In genomic region chr4:164753873-164754488, GRCh38 we compare ENCODE assay signal across 21 cellular contexts.
DNase-seq lines count a peak whose midpoint lies in the region; FAIRE-seq lines count a peak whose summit lies in the region.
"Had no signal": no experiment of that assay in that cellular context is flagged by ENCODE, and none has a peak within 500 bp of the region (broad histone marks: within the 10 kb centered on the region; RNA-seq: fewer than 3 reads in every experiment).

SMIM31 (plus strand) TSS chr4:164754131; CDS start chr4:164770444, 16,313 bp downstream.

- H3K27ac ChIP-seq in effector memory CD4-positive, alpha-beta T cell (ENCODE audit: insufficient read depth, low read length, poor library complexity, severe bottlenecking), result no peak within 1 kb of the TSS
- H3K27ac ChIP-seq: coronary artery, ovary had no signal

- H3K9me3 ChIP-seq in mucosa of stomach (ENCODE audit: control insufficient read depth, low read length), result no peaks in the 10 kb centered on the region
- H3K9me3 ChIP-seq in effector memory CD4-positive, alpha-beta T cell (ENCODE audit: control insufficient read depth, low read length), result no peaks in the 10 kb centered on the region
- H3K9me3 ChIP-seq: ovary had no signal

- no peaks in the 10 kb centered on the region for H3K36me3 ChIP-seq in mucosa of stomach (ENCODE audit: control insufficient read depth, insufficient read depth, low read length)
- no peaks in the 10 kb centered on the region for H3K36me3 ChIP-seq in effector memory CD4-positive, alpha-beta T cell (ENCODE audit: control insufficient read depth, insufficient read depth, low read length)
- H3K36me3 ChIP-seq: ovary had no signal

- peak; percentile 89 for DNase-seq in DMS53 treated with DMSO at 0.1 percent for 48 hours (lab: John Stamatoyannopoulos, UW; ENCODE audit: unreplicated experiment)
- peak; percentile 63 for DNase-seq in NCI-H1105 treated with DMSO at 0.1 percent for 48 hours (lab: John Stamatoyannopoulos, UW)
- no peak for DNase-seq in activated CD4-positive, alpha-beta T cell treated with anti-CD3 and anti-CD28 coated beads for 1 hour
- DNase-seq in activated T-cell treated with anti-CD3 and anti-CD28 coated beads, Interleukin-2, amount 50 U/mL, for 48 hours, result no peak
- DNase-seq in head of caudate nucleus, result no peak
- no peak for DNase-seq in effector memory CD4-positive, alpha-beta T cell
- DNase-seq: activated B cell treated with CpG ODN at 0.5 μM for 24 hours; activated naive CD4-positive, alpha-beta T cell treated with anti-CD3 and anti-CD28 coated beads, Interleukin-2, amount 50 U/mL, for 16 hours; activated T-cell treated with anti-CD3 and anti-CD28 coated beads, Interleukin-2, amount 50 U/mL, for 4 hours; hippocampal formation; naive thymus-derived CD8-positive, alpha-beta T cell; NCI-H1092 treated with DMSO at 0.1 percent for 48 hours; NK-92 treated with Interleukin-12 subunit alpha and Interleukin-12 subunit beta, amount 100 ng/mL, for 24 hours; ovary; RPMI8226; stimulated activated CD4-positive, alpha-beta T cell treated with anti-CD3 and anti-CD28 coated beads, Interleukin-2, amount 100 ng/mL, for 24 hours; stimulated activated naive CD8-positive, alpha-beta T cell treated with anti-CD3 and anti-CD28 coated beads, Interleukin-15, Interleukin-2, amounts not matched to agents 100 U/mL and 50 U/mL, for 24 hours; trophoblast cell had no signal

- intact Hi-C loops in head of caudate nucleus (cut with DNase I), result no loop called here

- peak; percentile 93 for FAIRE-seq in colon (lab: Jason Lieb, UNC)

- H3K9ac ChIP-seq in mucosa of stomach (ENCODE audit: low read length), result peak within 1 kb of the TSS; percentile 67

- no peaks in the 10 kb centered on the region for H3K27me3 ChIP-seq in mucosa of stomach (ENCODE audit: control insufficient read depth, insufficient read depth, low read length)
- no peaks in the 10 kb centered on the region for H3K27me3 ChIP-seq in effector memory CD4-positive, alpha-beta T cell (replicated peaks; ENCODE audit: control insufficient read depth, insufficient read depth, low read length, poor library complexity, severe bottlenecking)
- H3K27me3 ChIP-seq: ovary had no signal

- no peaks in the 10 kb centered on the region for H3K4me1 ChIP-seq in mucosa of stomach (ENCODE audit: control insufficient read depth, insufficient read depth, low read length)
- no peaks in the 10 kb centered on the region for H3K4me1 ChIP-seq in effector memory CD4-positive, alpha-beta T cell (ENCODE audit: control insufficient read depth, insufficient read depth, low read length, poor library complexity, severe bottlenecking)

- peak within 1 kb of the TSS; percentile 50 for H3K4me3 ChIP-seq in mucosa of stomach (ENCODE audit: low read length)
- H3K4me3 ChIP-seq in effector memory CD4-positive, alpha-beta T cell (ENCODE audit: insufficient read depth, low read depth, low read length, poor library complexity, severe bottlenecking), result no peak within 1 kb of the TSS
- H3K4me3 ChIP-seq: coronary artery, ovary had no signal

Comparison
In these comparisons a context has a peak if more than half of its experiments do, and no peak if none do; other contexts are left out.
1. DNase-seq: peak in DMS53 treated with DMSO at 0.1 percent for 48 hours (single experiment) and NCI-H1105 treated with DMSO at 0.1 percent for 48 hours (single experiment); none in activated CD4-positive, alpha-beta T cell treated with anti-CD3 and anti-CD28 coated beads for 1 hour (single experiment), activated T-cell treated with anti-CD3 and anti-CD28 coated beads, Interleukin-2, amount 50 U/mL, for 48 hours (0 of 2), head of caudate nucleus (0 of 42) and effector memory CD4-positive, alpha-beta T cell (0 of 3).